8 cellular contexts compared by ENCODE assay signal in the genomic region with DNA sequence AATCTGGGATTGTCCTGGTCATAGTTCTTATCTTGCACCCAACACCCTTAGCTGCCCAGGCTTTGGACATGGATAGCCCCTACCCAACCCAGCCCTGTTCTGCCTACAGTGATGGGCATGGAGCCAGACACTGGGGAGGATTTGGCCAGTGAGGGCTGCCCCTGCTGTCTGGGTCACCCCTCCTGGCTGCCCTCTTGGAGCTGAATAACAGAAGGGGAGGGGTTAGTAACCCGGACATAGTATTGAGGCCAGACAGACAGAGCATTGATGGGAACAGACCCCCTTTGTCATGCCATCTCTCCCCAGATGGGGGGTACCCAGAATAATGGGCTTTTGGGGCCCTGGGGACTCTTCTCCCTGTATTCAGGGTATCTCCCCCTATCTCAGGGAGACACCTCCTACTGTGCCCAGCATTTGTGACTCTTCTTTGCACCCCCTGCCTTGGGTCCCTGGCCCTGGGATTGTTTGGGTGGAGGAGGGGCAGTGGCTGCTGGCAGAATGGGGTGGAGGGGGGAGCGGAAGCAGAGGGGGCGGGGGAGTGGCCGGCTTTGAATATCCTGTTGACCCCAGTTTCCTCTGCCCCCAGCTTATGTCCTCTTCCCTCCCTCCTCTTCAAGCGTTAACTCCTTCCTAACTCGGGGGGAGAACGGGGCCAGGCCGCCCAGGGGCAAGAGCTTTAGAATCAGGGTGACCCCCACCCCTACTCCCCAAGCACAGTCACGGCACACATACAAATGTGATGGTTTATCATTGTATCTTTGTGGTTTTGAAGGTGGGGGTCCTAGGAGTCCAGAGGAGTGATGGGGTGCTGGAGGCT. TPM values are rescaled to one million over a fixed set of nuclear protein-coding genes. Genes with fewer than 3 reads are reported as not detected.
DNase-seq lines count a peak whose midpoint lies in the region; ATAC-seq, FAIRE-seq and TF ChIP-seq lines count a peak whose summit lies in the region.

No MANE protein-coding gene starts in this region.

- H3K4me3 Mint-ChIP-seq in activated naive CD8-positive, alpha-beta T cell treated with anti-CD3 and anti-CD28 coated beads for 36 hours, result no peak overlapping the region

- DNase-seq in activated naive CD8-positive, alpha-beta T cell treated with anti-CD3 and anti-CD28 coated beads for 36 hours, result no peak
- DNase-seq in left kidney (ENCODE audit: low read depth, low spot score) (peak; percentile 78), skeletal muscle cell (ENCODE audit: low read depth) (no peak), RCC 7860 (ENCODE audit: low spot score) (no peak), PC-3 (no peak)
- DNase-seq in central memory CD4-positive, alpha-beta T cell, result no peak

- H3K9me3 ChIP-seq in HUES6 (ENCODE audit: control insufficient read depth, insufficient read depth, low read depth, low read length) (no peaks in the 10 kb centered on the region), PC-3 (ENCODE audit: low read length) (no peaks in the 10 kb centered on the region)

- CTCF ChIA-PET in PC-3 (lab: Charles Lee), result no interaction called here

- H3K36me3 ChIP-seq in HUES6 (ENCODE audit: control insufficient read depth, insufficient read depth, low read length) (peaks cover 8% of the 10 kb centered on the region; the same call in 1 of the 2 replicates), PC-3 (ENCODE audit: low read depth, low read length) (0 out of 2 replicates have a peak, but pooled peaks cover 1% of the 10 kb centered on the region)

- intact Hi-C loops in PC-3 (cut with micrococcal nuclease), result no loop called here

- POLR2A ChIA-PET in PC-3 (lab: Charles Lee; ENCODE audit: unreplicated experiment), result no interaction called here

- FAIRE-seq in RCC 7860 (lab: Jason Lieb, UNC), result no peak

- H3F3A ChIP-seq in PC-3 (ENCODE audit: low read length, unreplicated experiment), result no peaks in the 10 kb centered on the region

- H3K4me1 ChIP-seq in HUES6 (ENCODE audit: control insufficient read depth, insufficient read depth, low read length) (peaks cover 78% of the 10 kb centered on the region), PC-3 (ENCODE audit: insufficient read depth, low read length) (no peaks in the 10 kb centered on the region; the same call in 1 of the 2 replicates)

- no peaks in the 10 kb centered on the region for H4K20me1 ChIP-seq in PC-3 (ENCODE audit: low read length)

- H2AFZ ChIP-seq in PC-3 (ENCODE audit: low read length), result no peak overlapping the region

- H3K27ac ChIP-seq in HUES6 (ENCODE audit: low read depth, low read length), result no peak overlapping the region
- H3K27ac ChIP-seq in PC-3 (ENCODE audit: low read length), result no peak overlapping the region

- H3K4me3 ChIP-seq in HUES6 (ENCODE audit: low read depth, low read length) (peak overlapping the region; percentile 32), skeletal muscle cell (ENCODE audit: low read depth, low read length) (peak overlapping the region; percentile 39), PC-3 (ENCODE audit: low read length) (no peak overlapping the region)

- H3K79me2 ChIP-seq in PC-3 (ENCODE audit: low read length), result peaks cover 3% of the 10 kb centered on the region; the same call in 1 of the 2 replicates

- H3K27me3 ChIP-seq in HUES6 (ENCODE audit: control insufficient read depth, insufficient read depth, low read length) (peaks cover 75% of the 10 kb centered on the region), PC-3 (ENCODE audit: low read length) (no peaks in the 10 kb centered on the region)

- no peak overlapping the region for H3K4me2 ChIP-seq in PC-3 (ENCODE audit: low read length)

- no peak for ATAC-seq in HG03457 (IDR thresholded peaks at IDR 0.05; ENCODE audit: unreplicated experiment)
- ATAC-seq in PC-3, result no peak

- H3K9ac ChIP-seq in HUES6 (ENCODE audit: low read length) (peak overlapping the region; percentile 10), PC-3 (ENCODE audit: low read length) (no peak overlapping the region)

- peaks cover 62% of the 10 kb centered on the region for H3K4me1 Mint-ChIP-seq in activated naive CD8-positive, alpha-beta T cell treated with anti-CD3 and anti-CD28 coated beads for 36 hours

- no peak for TF ChIP-seq CTCF in PC-3 (conservative IDR thresholded peaks at IDR 0.05; ENCODE audit: low read depth, low read length)

- peaks cover 18% of the 10 kb centered on the region for H3K36me3 Mint-ChIP-seq in activated naive CD8-positive, alpha-beta T cell treated with anti-CD3 and anti-CD28 coated beads for 36 hours

- no TSS peak for BruUV-seq in PC-3 (replicated peaks; lab: Mats Ljungman, UMichigan)

- H3K9me2 ChIP-seq in PC-3 (replicated peaks; ENCODE audit: low read length), result no peaks in the 10 kb centered on the region

- no peaks in the 10 kb centered on the region for H3K9me3 Mint-ChIP-seq in activated naive CD8-positive, alpha-beta T cell treated with anti-CD3 and anti-CD28 coated beads for 36 hours

- H3K27me3 Mint-ChIP-seq in activated naive CD8-positive, alpha-beta T cell treated with anti-CD3 and anti-CD28 coated beads for 36 hours, result no peaks in the 10 kb centered on the region

- H3K27ac Mint-ChIP-seq in activated naive CD8-positive, alpha-beta T cell treated with anti-CD3 and anti-CD28 coated beads for 36 hours, result peak overlapping the region; percentile 54

RNA-seq across cellular contexts. Expression of a gene that starts 17.0 kb away (rescaled TPM):
- total RNA-seq in activated naive CD8-positive, alpha-beta T cell treated with anti-CD3 and anti-CD28 coated beads for 36 hours, result not detected
- total RNA-seq in PC-3 (2014; rRNA removed), result not detected in 2 replicates

RNA-seq across cellular contexts. Expression of a gene that starts 38.5 kb away (rescaled TPM):
- total RNA-seq in activated naive CD8-positive, alpha-beta T cell treated with anti-CD3 and anti-CD28 coated beads for 36 hours, result 10 to 100 TPM; 31.2 to 33.3 TPM
- total RNA-seq in PC-3 (2014; rRNA removed), result 19.6 and 23.8 TPM in 2 replicates

RNA-seq across cellular contexts. Expression of a gene that starts 59.8 kb away (rescaled TPM):
- 100 to 1,000 TPM; 144 to 149 TPM for total RNA-seq in activated naive CD8-positive, alpha-beta T cell treated with anti-CD3 and anti-CD28 coated beads for 36 hours
- 48.9 and 58.3 TPM in 2 replicates for total RNA-seq in PC-3 (2014; rRNA removed)
